ENCODE assay signal across 9 cellular contexts in genomic region chr11:64885367-64886286, GRCh38. TPM values are rescaled to one million over a fixed set of nuclear protein-coding genes. Genes with fewer than 3 reads are reported as not detected.
DNase-seq lines count a peak whose midpoint lies in the region; ATAC-seq and TF ChIP-seq lines count a peak whose summit lies in the region.
"Had no signal": no experiment of that assay in that cellular context is flagged by ENCODE, and none has a peak within 500 bp of the region (broad histone marks: within the 10 kb centered on the region; RNA-seq: fewer than 3 reads in every experiment).

No MANE protein-coding gene starts in this region.

- no peaks in the 10 kb centered on the region for H3K27me3 Mint-ChIP-seq in activated naive CD4-positive, alpha-beta T cell treated with anti-CD3 and anti-CD28 coated beads for 36 hours (ENCODE audit: low read depth)
- H3K27me3 Mint-ChIP-seq in T-helper 1 cell treated with Interleukin-12 subunit alpha and Interleukin-12 subunit beta and Interleukin-4 antibody, amounts not matched to agents 30 μg/mL and 1 μg/mL, for 36 hours (ENCODE audit: low read depth): no peaks in the 10 kb centered on the region
- H3K27me3 Mint-ChIP-seq in type B pancreatic cell: no peaks in the 10 kb centered on the region

- H3K27ac ChIP-seq in fibroblast of lung (ENCODE audit: insufficient read depth, low read length): no peak overlapping the region

- intact Hi-C loops in activated naive CD4-positive, alpha-beta T cell treated with anti-CD3 and anti-CD28 coated beads for 36 hours (cut with micrococcal nuclease): loop anchor here (1.0 kb wide), 2 partner anchors 20 to 34 kb away; no protein-coding TSS in a partner anchor

- H3K36me3 Mint-ChIP-seq in activated naive CD4-positive, alpha-beta T cell treated with anti-CD3 and anti-CD28 coated beads for 36 hours (ENCODE audit: low read depth): no peaks in the 10 kb centered on the region
- H3K36me3 Mint-ChIP-seq in T-helper 1 cell treated with Interleukin-12 subunit alpha and Interleukin-12 subunit beta and Interleukin-4 antibody, amounts not matched to agents 30 μg/mL and 1 μg/mL, for 36 hours (ENCODE audit: low read depth): no peaks in the 10 kb centered on the region
- H3K36me3 Mint-ChIP-seq in type B pancreatic cell: no peaks in the 10 kb centered on the region

- no peak for TF ChIP-seq CTCF in fibroblast of lung (conservative IDR thresholded peaks at IDR 0.05 in 1 of 2, IDR thresholded peaks at IDR 0.05 in 1 of 2; ENCODE audit: low read depth in 1 of 2, low read length in 2 of 2)
- TF ChIP-seq CTCF in type B pancreatic cell (conservative IDR thresholded peaks at IDR 0.05): no peak

- H3K9ac ChIP-seq in fibroblast of lung (ENCODE audit: insufficient read depth, low read length): no peak overlapping the region

- H3K4me2 ChIP-seq in fibroblast of lung (ENCODE audit: extremely low read depth, insufficient read depth, low read length): no peak overlapping the region

- H4K20me1 ChIP-seq in fibroblast of lung (ENCODE audit: control insufficient read depth, extremely low read depth, insufficient read depth, low read length): no peaks in the 10 kb centered on the region

- DNase-seq in activated naive CD4-positive, alpha-beta T cell treated with anti-CD3 and anti-CD28 coated beads for 36 hours: peak; percentile 77
- no peak for DNase-seq in activated naive CD4-positive, alpha-beta T cell (lab: John Stamatoyannopoulos, UW)
- DNase-seq in fibroblast of lung (ENCODE audit: low read depth in 2 of 2) (peak; percentile 78 to 89), type B pancreatic cell (ENCODE audit: extremely low spot score, unreplicated experiment) (no peak), NCI-H187 treated with DMSO at 0.1 percent for 48 hours (lab: John Stamatoyannopoulos, UW) (no peak)

- H3K27ac Mint-ChIP-seq in activated naive CD4-positive, alpha-beta T cell treated with anti-CD3 and anti-CD28 coated beads for 36 hours: peak overlapping the region; percentile 89
- H3K27ac Mint-ChIP-seq in T-helper 1 cell treated with Interleukin-12 subunit alpha and Interleukin-12 subunit beta and Interleukin-4 antibody, amounts not matched to agents 30 μg/mL and 1 μg/mL, for 36 hours: peak overlapping the region; percentile 79
- peak overlapping the region; percentile 43 for H3K27ac Mint-ChIP-seq in type B pancreatic cell

- CTCF ChIA-PET in activated naive CD4-positive, alpha-beta T cell treated with anti-CD3 and anti-CD28 coated beads for 36 hours (lab: Charles Lee): interaction anchor here (0.5 to 30.8 kb wide), 6 partner anchors 8 to 129 kb away, joined by 3 to 992 read pairs (median 4); partner anchors contain the start of genes ARL2 and CDC42BPG

- peaks cover 3% of the 10 kb centered on the region for H3K4me1 ChIP-seq in fibroblast of lung (ENCODE audit: control insufficient read depth, extremely low read depth, insufficient read depth, low read length)

- H3K4me1 Mint-ChIP-seq in activated naive CD4-positive, alpha-beta T cell treated with anti-CD3 and anti-CD28 coated beads for 36 hours (ENCODE audit: low read depth): peaks cover 48% of the 10 kb centered on the region
- H3K4me1 Mint-ChIP-seq in T-helper 1 cell treated with Interleukin-12 subunit alpha and Interleukin-12 subunit beta and Interleukin-4 antibody, amounts not matched to agents 30 μg/mL and 1 μg/mL, for 36 hours (ENCODE audit: low read depth): peaks cover 27% of the 10 kb centered on the region
- peaks cover 24% of the 10 kb centered on the region for H3K4me1 Mint-ChIP-seq in type B pancreatic cell (ENCODE audit: unreplicated experiment)

- ATAC-seq in GM21786 (IDR thresholded peaks at IDR 0.05; ENCODE audit: unreplicated experiment) (no peak), GM18868 (IDR thresholded peaks at IDR 0.05; ENCODE audit: unreplicated experiment) (no peak)

- H3K4me3 Mint-ChIP-seq in activated naive CD4-positive, alpha-beta T cell treated with anti-CD3 and anti-CD28 coated beads for 36 hours: peak overlapping the region; percentile 23
- peak overlapping the region; percentile 33 for H3K4me3 Mint-ChIP-seq in T-helper 1 cell treated with Interleukin-12 subunit alpha and Interleukin-12 subunit beta and Interleukin-4 antibody, amounts not matched to agents 30 μg/mL and 1 μg/mL, for 36 hours
- H3K4me3 Mint-ChIP-seq in type B pancreatic cell: no peak overlapping the region

- no peaks in the 10 kb centered on the region for H3K9me3 ChIP-seq in fibroblast of lung (ENCODE audit: control insufficient read depth, insufficient read depth, low read depth, low read length)

- H3K79me2 ChIP-seq in fibroblast of lung (ENCODE audit: control insufficient read depth, insufficient read depth, low read length): no peaks in the 10 kb centered on the region

- H3K36me3 ChIP-seq in fibroblast of lung (ENCODE audit: control insufficient read depth, insufficient read depth, low read length): no peaks in the 10 kb centered on the region

- H2AFZ ChIP-seq in fibroblast of lung (ENCODE audit: low read length): no peak overlapping the region

- H3K4me3 ChIP-seq in fibroblast of lung (replicated peaks in 1 of 4; ENCODE audit: control extremely low read depth in 1 of 4, insufficient read depth in 1 of 4, low read depth in 3 of 4, low read length in 4 of 4): no peak overlapping the region

- no peaks in the 10 kb centered on the region for H3K27me3 ChIP-seq in fibroblast of lung (ENCODE audit: control insufficient read depth, insufficient read depth, low read length)

- no peaks in the 10 kb centered on the region for H3K9me3 Mint-ChIP-seq in activated naive CD4-positive, alpha-beta T cell treated with anti-CD3 and anti-CD28 coated beads for 36 hours
- H3K9me3 Mint-ChIP-seq in T-helper 1 cell treated with Interleukin-12 subunit alpha and Interleukin-12 subunit beta and Interleukin-4 antibody, amounts not matched to agents 30 μg/mL and 1 μg/mL, for 36 hours: no peaks in the 10 kb centered on the region
- H3K9me3 Mint-ChIP-seq in type B pancreatic cell: no peaks in the 10 kb centered on the region

RNA-seq across cellular contexts. Expression of gene EHD1, which starts 7.2 kb away (rescaled TPM):
- total RNA-seq in activated naive CD4-positive, alpha-beta T cell treated with anti-CD3 and anti-CD28 coated beads for 36 hours: 100 to 1,000 TPM; 124 to 132 TPM
- 40.8 and 71.3 TPM in 2 replicates for total RNA-seq in fibroblast of lung
- polyA plus RNA-seq in fibroblast of lung: 240 and 248 TPM in 2 replicates
- polyA plus RNA-seq in fibroblast of lung (2012): 181 and 192 TPM in 2 replicates
- polyA minus RNA-seq in fibroblast of lung (ENCODE audit: low replicate concordance): 634 and 716 TPM in 2 replicates
- total RNA-seq in type B pancreatic cell (ENCODE audit: low replicate concordance): 86.6 and 121 TPM in 2 replicates

RNA-seq across cellular contexts. Expression of gene ATG2A, which starts 31.4 kb away (rescaled TPM):
- total RNA-seq in activated naive CD4-positive, alpha-beta T cell treated with anti-CD3 and anti-CD28 coated beads for 36 hours: 10 to 100 TPM; 15.1 to 16.3 TPM
- total RNA-seq in fibroblast of lung (7.4 and 9.9 TPM in 2 replicates), type B pancreatic cell (ENCODE audit: low replicate concordance) (26.8 and 30.8 TPM in 2 replicates)
- 3.1 and 5.1 TPM in 2 replicates for polyA plus RNA-seq in fibroblast of lung
- polyA plus RNA-seq in fibroblast of lung (2012): 9.5 and 15.8 TPM in 2 replicates
- polyA minus RNA-seq in fibroblast of lung (ENCODE audit: low replicate concordance): 14.8 and 32.3 TPM in 2 replicates

RNA-seq across cellular contexts. Expression of gene PPP2R5B, which starts 38.9 kb away (rescaled TPM):
- 1 to 10 TPM; 3.3 to 4.6 TPM for total RNA-seq in activated naive CD4-positive, alpha-beta T cell treated with anti-CD3 and anti-CD28 coated beads for 36 hours
- total RNA-seq in fibroblast of lung: 6.2 and 12.1 TPM in 2 replicates
- polyA plus RNA-seq in fibroblast of lung: 10.9 and 12.4 TPM in 2 replicates
- 13.2 and 14.5 TPM in 2 replicates for polyA plus RNA-seq in fibroblast of lung (2012)
- polyA minus RNA-seq in fibroblast of lung (ENCODE audit: low replicate concordance): 13.4 and 24.2 TPM in 2 replicates
- total RNA-seq in type B pancreatic cell (ENCODE audit: low replicate concordance): 14.8 and 19.4 TPM in 2 replicates

RNA-seq across cellular contexts. Expression of gene CDC42BPG, which starts 41.2 kb away (rescaled TPM):
- under 1 TPM; 0.32 to 0.41 TPM for total RNA-seq in activated naive CD4-positive, alpha-beta T cell treated with anti-CD3 and anti-CD28 coated beads for 36 hours
- total RNA-seq in fibroblast of lung (0.33 and 0.77 TPM in 2 replicates), type B pancreatic cell (ENCODE audit: low replicate concordance) (20.1 and 47.7 TPM in 2 replicates)
- 0.02 and 0.03 TPM in 2 replicates for polyA plus RNA-seq in fibroblast of lung
- polyA plus RNA-seq in fibroblast of lung (2012): 0.13 TPM in 2 replicates
- not detected in 2 replicates for polyA minus RNA-seq in fibroblast of lung (ENCODE audit: low replicate concordance)

RNA-seq across cellular contexts. Expression of gene GPHA2, which starts 50.1 kb away (rescaled TPM):
- total RNA-seq in activated naive CD4-positive, alpha-beta T cell treated with anti-CD3 and anti-CD28 coated beads for 36 hours: not detected
- total RNA-seq in fibroblast of lung (not detected in 2 replicates), type B pancreatic cell (ENCODE audit: low replicate concordance) (0.85 TPM in 1 of 2 replicates, not detected in the other)
- not detected in 2 replicates for polyA plus RNA-seq in fibroblast of lung
- not detected in 2 replicates for polyA plus RNA-seq in fibroblast of lung (2012)
- not detected in 2 replicates for polyA minus RNA-seq in fibroblast of lung (ENCODE audit: low replicate concordance)
- total RNA-seq: subcutaneous adipose tissue had no signal

Comparison
In these comparisons a context has a peak if more than half of its experiments do, and no peak if none do; other contexts are left out.
1. DNase-seq: peak in activated naive CD4-positive, alpha-beta T cell treated with anti-CD3 and anti-CD28 coated beads for 36 hours (single experiment) and fibroblast of lung (2 of 2); none in activated naive CD4-positive, alpha-beta T cell (0 of 4), type B pancreatic cell (single experiment) and NCI-H187 treated with DMSO at 0.1 percent for 48 hours (single experiment).
2. Peak in every context shown above with its lines, with median percentiles within 50 percentile points of each other: H3K27ac Mint-ChIP-seq.